ENCODE assay signal across 14 cellular contexts in the genomic region with DNA sequence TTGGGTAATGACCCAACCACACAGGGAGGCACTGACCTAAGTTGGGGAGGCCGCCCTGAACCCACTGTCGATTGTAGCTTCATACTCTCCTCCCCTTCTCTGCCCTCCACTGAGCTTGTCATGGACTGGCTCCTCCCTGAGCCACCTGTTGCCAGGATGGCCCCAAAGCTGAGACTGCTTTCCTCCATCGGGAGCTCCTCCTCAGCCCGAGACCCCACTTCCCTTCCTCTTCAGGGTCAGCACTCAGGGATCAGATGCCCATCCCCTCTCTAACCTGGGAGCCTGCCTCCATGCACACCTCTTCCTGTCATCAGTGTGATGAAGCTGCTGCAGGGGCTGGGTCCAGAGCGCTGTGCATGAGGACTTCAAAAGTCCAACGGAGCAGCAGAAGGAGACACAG.
A peak's percentile ranks its signal among the peaks of the same experiment; 100 is the strongest.
DNase-seq lines count a peak whose midpoint lies in the region; ATAC-seq and TF ChIP-seq lines count a peak whose summit lies in the region.
"Had no signal": no experiment of that assay in that cellular context is flagged by ENCODE, and none has a peak within 500 bp of the region (broad histone marks: within the 10 kb centered on the region; RNA-seq: fewer than 3 reads in every experiment).

No MANE protein-coding gene starts in this region.

- H3K9me3 Mint-ChIP-seq in endodermal cell = peaks cover 3% of the 10 kb centered on the region

- H3K4me1 Mint-ChIP-seq in endodermal cell = peaks cover 1% of the 10 kb centered on the region

- H3K9me3 ChIP-seq in endodermal cell (ENCODE audit: control insufficient read depth, low read length) = no peaks in the 10 kb centered on the region
- no peaks in the 10 kb centered on the region for H3K9me3 ChIP-seq in HAP-1

- H3K36me3 ChIP-seq in endodermal cell (ENCODE audit: control insufficient read depth, insufficient read depth, low read length) (no peaks in the 10 kb centered on the region), HAP-1 (replicated peaks) (no peaks in the 10 kb centered on the region)

- in situ Hi-C loops in HAP-1 (cut with MboI; ENCODE audit: low sequenced_read_pairs) = no loop called here

- H3K27me3 ChIP-seq in endodermal cell (ENCODE audit: control insufficient read depth, insufficient read depth, low read length, poor library complexity, severe bottlenecking) (no peaks in the 10 kb centered on the region), HAP-1 (ENCODE audit: low read depth) (peaks cover 3% of the 10 kb centered on the region)

- no peak overlapping the region for H3K4me3 Mint-ChIP-seq in endodermal cell
- H3K4me3 Mint-ChIP-seq: CD4-positive, alpha-beta memory T cell had no signal

- no peak overlapping the region for H3K27ac Mint-ChIP-seq in endodermal cell
- H3K27ac Mint-ChIP-seq: CD4-positive, alpha-beta memory T cell had no signal

- ATAC-seq in HG03342 (IDR thresholded peaks at IDR 0.05; ENCODE audit: unreplicated experiment) = no peak
- ATAC-seq: GM12878, HCT116 had no signal

- no peaks in the 10 kb centered on the region for H3K27me3 Mint-ChIP-seq in endodermal cell (ENCODE audit: insufficient read depth)

- no peak overlapping the region for H3K9ac ChIP-seq in endodermal cell (ENCODE audit: extremely low read depth, low read length, poor library complexity, severe bottlenecking)

- no peaks in the 10 kb centered on the region for H3K36me3 Mint-ChIP-seq in endodermal cell (ENCODE audit: low read depth)

- TF ChIP-seq CTCF in endodermal cell (conservative IDR thresholded peaks at IDR 0.05) = no peak

- H3K4me3 ChIP-seq in endodermal cell (ENCODE audit: low read length) (no peak overlapping the region), HAP-1 (no peak overlapping the region)
- H3K4me3 ChIP-seq: GM12878 had no signal

- H3K4me1 ChIP-seq in endodermal cell (ENCODE audit: control insufficient read depth, insufficient read depth, low read length) (no peaks in the 10 kb centered on the region), HAP-1 (peaks cover 3% of the 10 kb centered on the region)

- no peak overlapping the region for H3K27ac ChIP-seq in endodermal cell (ENCODE audit: low read depth, low read length)
- H3K27ac ChIP-seq: C4-2B had no signal

- 93 to 100% methylated on average over 2 to 6 of the region's 6 CpGs for WGBS in endodermal cell (ENCODE audit: insufficient coverage in 1 of 2, insufficient read length in 1 of 2), 2 experiments

- DNase-seq in activated effector memory CD4-positive, alpha-beta T cell treated with anti-CD3 and anti-CD28 coated beads, Interleukin-2, amount 50 U/mL, for 16 hours = peak; percentile 24
- no peak for DNase-seq in activated effector memory CD4-positive, alpha-beta T cell treated with Interleukin-2 at 50 U/mL for 16 hours
- peak; percentile 30 for DNase-seq in endodermal cell
- DNase-seq in mucosa of gallbladder (ENCODE audit: low spot score) = peak; percentile 4
- no peak for DNase-seq in activated gamma-delta T cell (lab: John Stamatoyannopoulos, UW)
- no peak for DNase-seq in HAP-1 (ENCODE audit: low spot score in 2 of 2)
- DNase-seq in inferior parietal cortex (ENCODE audit: extremely low spot score) = no peak
- DNase-seq: ACHN; CD4-positive, alpha-beta memory T cell; DMS79 had no signal

Comparison
In these comparisons a context has a peak if more than half of its experiments do, and no peak if none do; other contexts are left out.
1. DNase-seq: peak in activated effector memory CD4-positive, alpha-beta T cell treated with anti-CD3 and anti-CD28 coated beads, Interleukin-2, amount 50 U/mL, for 16 hours (single experiment), endodermal cell (single experiment) and mucosa of gallbladder (single experiment); none in activated effector memory CD4-positive, alpha-beta T cell treated with Interleukin-2 at 50 U/mL for 16 hours (single experiment), activated gamma-delta T cell (single experiment), HAP-1 (0 of 2) and inferior parietal cortex (single experiment).